1 cellular context compared by ENCODE assay signal in the genomic region with DNA sequence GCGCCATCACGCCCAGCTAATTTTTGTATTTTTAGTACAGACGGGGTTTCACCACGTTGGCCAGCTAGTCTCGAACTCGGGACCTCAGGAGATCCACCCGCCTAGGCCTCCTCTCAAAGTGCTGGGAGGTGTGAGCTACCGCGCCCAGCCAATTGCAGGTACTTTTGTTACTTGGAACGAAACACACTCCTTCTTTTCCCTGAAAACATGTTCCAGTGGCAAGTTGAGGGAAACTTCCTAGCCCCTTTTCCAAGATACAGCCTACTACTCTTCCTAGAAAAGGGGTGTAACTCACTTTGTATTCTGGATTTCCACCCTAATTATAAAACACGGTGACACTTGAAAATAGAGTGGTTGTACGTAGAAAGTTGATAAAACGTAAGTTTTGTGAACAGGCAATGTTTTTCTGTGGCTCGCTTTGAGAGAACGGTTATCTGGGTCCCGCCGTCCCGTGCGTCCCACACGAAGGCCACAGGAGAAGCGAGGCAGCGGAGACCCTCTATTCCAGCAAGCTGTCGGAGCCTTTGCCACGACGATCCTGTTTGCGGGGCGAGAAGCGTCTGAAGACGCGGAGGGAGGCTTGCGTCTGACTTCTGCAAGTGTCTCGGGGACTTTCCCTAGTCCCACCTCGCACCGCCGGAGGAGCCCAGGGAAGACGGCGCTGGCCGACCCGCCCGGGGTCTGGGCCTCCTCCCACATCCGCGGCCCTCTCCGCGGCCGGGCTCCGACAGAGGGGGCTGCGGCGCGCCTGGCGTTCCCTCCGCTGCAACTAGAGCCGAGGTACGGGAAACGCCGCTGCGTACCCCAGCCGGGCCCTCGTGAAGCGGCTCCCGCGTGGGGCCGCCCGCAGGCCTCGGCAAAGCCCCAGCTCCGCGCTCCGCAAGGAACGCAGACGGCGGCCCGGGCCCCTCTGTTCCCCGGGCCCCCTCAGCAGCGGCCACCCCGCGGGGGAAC.
A peak's percentile ranks its signal among the peaks of the same experiment; 100 is the strongest.
TF ChIP-seq lines count a peak whose summit lies in the region.

No MANE protein-coding gene starts in this region.

TF ChIP-seq in neural cell, 6 proteins besides CTCF, POLR2A, EP300 and RAD21:
- TF ChIP-seq POLR2AphosphoS5 (IDR thresholded peaks at IDR 0.05) (peak; percentile 7), SMC3 (conservative IDR thresholded peaks at IDR 0.05; ENCODE audit: poor library complexity) (peak; percentile 53), REST (IDR thresholded peaks at IDR 0.05; ENCODE audit: borderline replicate concordance) (no peak), TAF1 (IDR thresholded peaks at IDR 0.05; ENCODE audit: low read depth) (peak; percentile 35), MXI1 (conservative IDR thresholded peaks at IDR 0.05; ENCODE audit: poor library complexity, severe bottlenecking) (peak; percentile 52)
